In the genomic region with DNA sequence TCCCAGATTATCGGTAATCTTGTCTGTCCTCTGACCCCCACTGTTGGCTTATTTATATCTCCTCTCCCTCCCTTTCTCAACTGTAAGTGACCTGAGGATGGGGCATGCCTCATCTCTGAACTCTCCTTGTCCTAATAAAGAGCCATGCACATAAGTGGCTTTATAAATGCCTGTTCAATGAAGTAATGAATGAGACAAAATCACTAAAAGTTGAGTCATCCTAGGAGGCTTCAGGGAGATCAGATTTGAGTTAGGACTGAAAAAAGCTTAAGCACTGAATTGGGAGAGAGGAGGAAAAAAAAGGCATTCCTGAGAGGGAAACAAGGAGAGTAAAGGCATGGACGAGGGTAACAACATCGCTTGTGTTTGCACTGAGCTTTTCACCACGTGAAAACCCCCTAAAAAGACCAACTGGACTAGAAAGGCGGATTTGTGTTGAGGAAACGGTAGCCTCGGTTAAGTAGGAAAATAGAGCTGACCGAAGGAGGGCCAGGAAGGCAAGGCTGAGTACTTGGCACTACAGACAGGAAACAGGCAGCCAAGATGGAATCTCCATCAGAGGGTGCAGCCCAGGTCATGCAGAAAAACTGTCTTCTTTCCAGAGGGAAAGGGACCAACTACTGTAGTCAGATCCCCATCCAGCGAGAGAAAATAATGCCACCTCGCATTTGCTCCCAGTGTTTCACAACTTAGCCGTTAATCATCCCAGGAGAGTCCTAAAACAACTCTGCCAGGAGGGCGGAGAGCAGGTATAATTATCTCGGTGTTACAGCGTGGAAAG, we compare ENCODE assay signal across 1 cellular context.
TF ChIP-seq lines count a peak whose summit lies in the region.

No MANE protein-coding gene starts in this region.

TF ChIP-seq in WTC11, 78 proteins besides CTCF, POLR2A, EP300 and RAD21 (continued from another document):
- TF ChIP-seq, protein P1, sequence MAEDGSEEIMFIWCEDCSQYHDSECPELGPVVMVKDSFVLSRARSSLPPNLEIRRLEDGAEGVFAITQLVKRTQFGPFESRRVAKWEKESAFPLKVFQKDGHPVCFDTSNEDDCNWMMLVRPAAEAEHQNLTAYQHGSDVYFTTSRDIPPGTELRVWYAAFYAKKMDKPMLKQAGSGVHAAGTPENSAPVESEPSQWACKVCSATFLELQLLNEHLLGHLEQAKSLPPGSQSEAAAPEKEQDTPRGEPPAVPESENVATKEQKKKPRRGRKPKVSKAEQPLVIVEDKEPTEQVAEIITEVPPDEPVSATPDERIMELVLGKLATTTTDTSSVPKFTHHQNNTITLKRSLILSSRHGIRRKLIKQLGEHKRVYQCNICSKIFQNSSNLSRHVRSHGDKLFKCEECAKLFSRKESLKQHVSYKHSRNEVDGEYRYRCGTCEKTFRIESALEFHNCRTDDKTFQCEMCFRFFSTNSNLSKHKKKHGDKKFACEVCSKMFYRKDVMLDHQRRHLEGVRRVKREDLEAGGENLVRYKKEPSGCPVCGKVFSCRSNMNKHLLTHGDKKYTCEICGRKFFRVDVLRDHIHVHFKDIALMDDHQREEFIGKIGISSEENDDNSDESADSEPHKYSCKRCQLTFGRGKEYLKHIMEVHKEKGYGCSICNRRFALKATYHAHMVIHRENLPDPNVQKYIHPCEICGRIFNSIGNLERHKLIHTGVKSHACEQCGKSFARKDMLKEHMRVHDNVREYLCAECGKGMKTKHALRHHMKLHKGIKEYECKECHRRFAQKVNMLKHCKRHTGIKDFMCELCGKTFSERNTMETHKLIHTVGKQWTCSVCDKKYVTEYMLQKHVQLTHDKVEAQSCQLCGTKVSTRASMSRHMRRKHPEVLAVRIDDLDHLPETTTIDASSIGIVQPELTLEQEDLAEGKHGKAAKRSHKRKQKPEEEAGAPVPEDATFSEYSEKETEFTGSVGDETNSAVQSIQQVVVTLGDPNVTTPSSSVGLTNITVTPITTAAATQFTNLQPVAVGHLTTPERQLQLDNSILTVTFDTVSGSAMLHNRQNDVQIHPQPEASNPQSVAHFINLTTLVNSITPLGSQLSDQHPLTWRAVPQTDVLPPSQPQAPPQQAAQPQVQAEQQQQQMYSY (CRISPR knock-in tag; IDR thresholded peaks at IDR 0.05) = no peak
- TF ChIP-seq KAT7 (CRISPR knock-in tag; IDR thresholded peaks at IDR 0.05; ENCODE audit: borderline replicate concordance) = no peak
- TF ChIP-seq, protein P2, sequence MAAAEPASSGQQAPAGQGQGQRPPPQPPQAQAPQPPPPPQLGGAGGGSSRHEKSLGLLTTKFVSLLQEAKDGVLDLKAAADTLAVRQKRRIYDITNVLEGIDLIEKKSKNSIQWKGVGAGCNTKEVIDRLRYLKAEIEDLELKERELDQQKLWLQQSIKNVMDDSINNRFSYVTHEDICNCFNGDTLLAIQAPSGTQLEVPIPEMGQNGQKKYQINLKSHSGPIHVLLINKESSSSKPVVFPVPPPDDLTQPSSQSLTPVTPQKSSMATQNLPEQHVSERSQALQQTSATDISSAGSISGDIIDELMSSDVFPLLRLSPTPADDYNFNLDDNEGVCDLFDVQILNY (CRISPR knock-in tag; IDR thresholded peaks at IDR 0.05) = no peak
